In genomic region chr3:2484162-2485026, GRCh38 we compare ENCODE assay signal across 28 cellular contexts.
"Had no signal": no experiment of that assay in that cellular context is flagged by ENCODE, and none has a peak within 500 bp of the region (broad histone marks: within the 10 kb centered on the region; RNA-seq: fewer than 3 reads in every experiment).

No MANE protein-coding gene starts in this region.

- ATAC-seq: activated CD8-positive, alpha-beta memory T cell treated with anti-CD3 and anti-CD28 coated beads, Interleukin-2, amount 10 ng/mL, durations not matched to agents 7 days and 5 days; activated naive CD8-positive, alpha-beta T cell treated with anti-CD3 and anti-CD28 coated beads, Interleukin-2, amount 50 U/mL, for 24 hours; PC-3; T-helper 17 cell; WTC11 had no signal

- FAIRE-seq: astrocyte, RCC 7860 had no signal

- H3K4me3 Mint-ChIP-seq: activated CD4-positive, alpha-beta T cell treated with anti-CD3 and anti-CD28 coated beads, Interleukin-2, amount 10 ng/mL, durations not matched to agents 24 days and 14 days; activated CD8-positive, alpha-beta memory T cell treated with anti-CD3 and anti-CD28 coated beads, Interleukin-2, amount 10 ng/mL, durations not matched to agents 7 days and 5 days; activated naive CD4-positive, alpha-beta T cell treated with anti-CD3 and anti-CD28 coated beads, Interleukin-2, amount 50 U/mL, for 24 hours; activated naive CD8-positive, alpha-beta T cell treated with anti-CD3 and anti-CD28 coated beads, Interleukin-2, amount 50 U/mL, for 24 hours; activated T-cell treated with anti-CD3 and anti-CD28 coated beads, Interleukin-2, amount 50 U/mL, for 24 hours; activated T-helper 1 cell treated with anti-CD3 and anti-CD28 coated beads, Interleukin-12 subunit alpha, Interleukin-12 subunit beta, Interleukin-2, Interleukin-4 antibody, amounts not matched to agents 30 ng/mL and 10 ng/mL and 1 ng/mL, durations not matched to agents 14 hours and 24 hours and 36 hours; brain; T-helper 17 cell; WTC11 had no signal

- H3K4me1 Mint-ChIP-seq: activated CD4-positive, alpha-beta T cell treated with anti-CD3 and anti-CD28 coated beads, Interleukin-2, amount 10 ng/mL, durations not matched to agents 24 days and 14 days; activated CD8-positive, alpha-beta memory T cell treated with anti-CD3 and anti-CD28 coated beads, Interleukin-2, amount 10 ng/mL, durations not matched to agents 7 days and 5 days; activated naive CD4-positive, alpha-beta T cell treated with anti-CD3 and anti-CD28 coated beads, Interleukin-2, amount 50 U/mL, for 24 hours; activated naive CD8-positive, alpha-beta T cell treated with anti-CD3 and anti-CD28 coated beads, Interleukin-2, amount 50 U/mL, for 24 hours; brain; T-helper 17 cell; WTC11 had no signal

- H3K27ac Mint-ChIP-seq: activated CD4-positive, alpha-beta T cell treated with anti-CD3 and anti-CD28 coated beads, Interleukin-2, amount 10 ng/mL, durations not matched to agents 24 days and 14 days; activated CD8-positive, alpha-beta memory T cell treated with anti-CD3 and anti-CD28 coated beads, Interleukin-2, amount 10 ng/mL, durations not matched to agents 7 days and 5 days; activated naive CD4-positive, alpha-beta T cell treated with anti-CD3 and anti-CD28 coated beads, Interleukin-2, amount 50 U/mL, for 24 hours; activated naive CD8-positive, alpha-beta T cell treated with anti-CD3 and anti-CD28 coated beads, Interleukin-2, amount 50 U/mL, for 24 hours; activated T-cell treated with anti-CD3 and anti-CD28 coated beads, Interleukin-2, amount 50 U/mL, for 24 hours; activated T-helper 1 cell treated with anti-CD3 and anti-CD28 coated beads, Interleukin-12 subunit alpha, Interleukin-12 subunit beta, Interleukin-2, Interleukin-4 antibody, amounts not matched to agents 30 ng/mL and 10 ng/mL and 1 ng/mL, durations not matched to agents 14 hours and 24 hours and 36 hours; brain; T-helper 17 cell; WTC11 had no signal

- DNase-seq: activated CD4-positive, alpha-beta T cell treated with anti-CD3 and anti-CD28 coated beads for 1 hour; activated CD4-positive, alpha-beta T cell treated with anti-CD3 and anti-CD28 coated beads, Interleukin-2, amount 10 ng/mL, durations not matched to agents 24 days and 14 days; activated CD4-positive, alpha-beta T cell treated with anti-CD3 and anti-CD28 coated beads, Interleukin-2, amount 50 U/mL, for 48 hours; activated CD8-positive, alpha-beta memory T cell treated with anti-CD3 and anti-CD28 coated beads, Interleukin-2, amount 10 ng/mL, durations not matched to agents 7 days and 5 days; activated effector memory CD4-positive, alpha-beta T cell treated with Interleukin-2 at 50 U/mL for 16 hours; activated naive CD4-positive, alpha-beta T cell; activated naive CD8-positive, alpha-beta T cell treated with anti-CD3 and anti-CD28 coated beads, Interleukin-2, amount 50 U/mL, for 24 hours; activated T-cell treated with anti-CD3 and anti-CD28 coated beads, Interleukin-2, amount 50 U/mL, for 24 hours; amniotic stem cell; Kasumi-1; KBM-7; NCI-H1105; NCI-H1436 treated with DMSO at 0.1 percent for 48 hours; NCI-H187; NCI-H2081; NCI-H510A treated with DMSO at 0.1 percent for 48 hours; NCI-H69; NK-92 treated with Interleukin-12 subunit alpha and Interleukin-12 subunit beta, amount 100 ng/mL, for 24 hours; PC-3; SIG-M5; T-helper 17 cell; T-helper 9 cell had no signal

- H3K9me3 Mint-ChIP-seq: activated CD4-positive, alpha-beta T cell treated with anti-CD3 and anti-CD28 coated beads, Interleukin-2, amount 10 ng/mL, durations not matched to agents 24 days and 14 days; activated naive CD4-positive, alpha-beta T cell treated with anti-CD3 and anti-CD28 coated beads, Interleukin-2, amount 50 U/mL, for 24 hours; activated naive CD8-positive, alpha-beta T cell treated with anti-CD3 and anti-CD28 coated beads, Interleukin-2, amount 50 U/mL, for 24 hours had no signal

- H3K27me3 Mint-ChIP-seq: activated CD4-positive, alpha-beta T cell treated with anti-CD3 and anti-CD28 coated beads, Interleukin-2, amount 10 ng/mL, durations not matched to agents 24 days and 14 days; activated CD8-positive, alpha-beta memory T cell treated with anti-CD3 and anti-CD28 coated beads, Interleukin-2, amount 10 ng/mL, durations not matched to agents 7 days and 5 days; activated naive CD8-positive, alpha-beta T cell treated with anti-CD3 and anti-CD28 coated beads, Interleukin-2, amount 50 U/mL, for 24 hours; activated T-cell treated with anti-CD3 and anti-CD28 coated beads, Interleukin-2, amount 50 U/mL, for 24 hours; T-helper 17 cell had no signal
